ENCODE assay signal across 8 cellular contexts in the genomic region with DNA sequence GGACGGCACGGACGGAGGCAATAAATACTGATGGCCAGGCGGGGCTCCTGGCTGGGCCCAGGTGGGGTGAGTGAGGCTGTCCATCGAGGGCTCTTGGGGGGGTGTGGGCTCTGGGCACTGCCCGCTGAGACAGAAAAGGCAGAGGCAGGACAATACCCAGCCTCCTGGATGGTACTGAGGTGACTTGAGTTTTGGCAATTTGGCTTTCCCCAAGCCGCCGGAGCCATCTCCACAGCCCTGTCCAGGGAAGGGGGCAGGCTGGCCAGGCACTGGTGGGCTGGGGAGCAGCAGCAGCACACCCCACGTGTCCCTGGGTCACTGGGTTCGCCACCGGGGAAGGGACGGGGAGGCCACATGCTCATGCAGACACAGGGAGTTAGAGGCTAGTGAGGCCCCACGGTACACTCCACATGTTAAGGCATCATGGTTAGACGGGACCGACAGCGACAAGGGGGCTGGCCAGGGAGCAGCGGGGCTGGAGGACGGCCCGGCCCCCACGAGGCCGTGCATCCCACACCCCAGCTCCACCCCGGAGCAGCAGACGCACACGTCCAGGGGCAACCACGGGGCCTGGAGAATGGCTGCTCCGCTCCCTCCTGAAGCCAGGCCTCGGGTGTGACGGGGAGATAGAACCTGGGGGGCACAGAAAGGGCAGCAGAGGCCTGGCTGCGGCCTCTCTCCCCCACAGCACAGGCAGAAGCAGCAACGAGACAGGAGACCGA. TPM values are rescaled to one million over a fixed set of nuclear protein-coding genes. Genes with fewer than 3 reads are reported as not detected.
DNase-seq lines count a peak whose midpoint lies in the region; ATAC-seq, FAIRE-seq and TF ChIP-seq lines count a peak whose summit lies in the region.

No MANE protein-coding gene starts in this region.

- DNase-seq in GM12891 (ENCODE audit: insufficient read length, low spot score), result no peak
- peak; percentile 31 for DNase-seq in OCI-LY7 (ENCODE audit: low spot score)
- DNase-seq in colonic mucosa, result no peak
- no peak for DNase-seq in NCI-H1417 treated with DMSO at 0.1 percent for 48 hours (lab: John Stamatoyannopoulos, UW)
- DNase-seq in SIG-M5 treated with dmso at 0.1 percent for 504 hours (lab: John Stamatoyannopoulos, UW; ENCODE audit: unreplicated experiment), result no peak
- DNase-seq in activated gamma-delta T cell treated with Interleukin-2 at 50 U/mL for 16 hours, result no peak

- ATAC-seq in GM21825 (IDR thresholded peaks at IDR 0.05; ENCODE audit: unreplicated experiment), result no peak

- H3K36me3 ChIP-seq in OCI-LY7 (ENCODE audit: insufficient read depth, low read length) (peaks cover 76% of the 10 kb centered on the region), colonic mucosa (no peaks in the 10 kb centered on the region), parathyroid adenoma (ENCODE audit: control insufficient read depth, insufficient read depth, low read length) (no peaks in the 10 kb centered on the region)

- TF ChIP-seq CTCF in OCI-LY7 (conservative IDR thresholded peaks at IDR 0.05; ENCODE audit: low read length) (no peak), colonic mucosa (IDR thresholded peaks at IDR 0.05) (no peak), parathyroid adenoma (IDR thresholded peaks at IDR 0.05) (no peak)

- no peak overlapping the region for H2AFZ ChIP-seq in OCI-LY7 (ENCODE audit: low read length)
- no peak overlapping the region for H2AFZ ChIP-seq in parathyroid adenoma

- H3K4me1 ChIP-seq in OCI-LY7 (ENCODE audit: insufficient read depth, low read length, poor library complexity, severe bottlenecking), result peaks cover 64% of the 10 kb centered on the region
- H3K4me1 ChIP-seq in colonic mucosa, result peaks cover 41% of the 10 kb centered on the region
- peaks cover 20% of the 10 kb centered on the region for H3K4me1 ChIP-seq in parathyroid adenoma

- no peak; the same call in none of the 2 replicates for TF ChIP-seq POLR2A in GM12891 (IDR thresholded peaks at IDR 0.05; ENCODE audit: low read depth, low read length)

- BruUV-seq in OCI-LY7 (replicated peaks; lab: Mats Ljungman, UMichigan), result no TSS peak

- intact Hi-C loops in OCI-LY7 (cut with micrococcal nuclease; ENCODE audit: unreplicated experiment), result no loop called here
- intact Hi-C loops in colonic mucosa (cut with DNase I), result no loop called here

- FAIRE-seq in GM12891 (lab: Jason Lieb, UNC), result no peak

- H3K9ac ChIP-seq in colonic mucosa (ENCODE audit: low read depth in 2 of 2, low read length in 2 of 2) (peak overlapping the region; percentile 52 to 86), parathyroid adenoma (no peak overlapping the region)

- POLR2A ChIA-PET in OCI-LY7 (lab: Charles Lee), result interaction anchor here (0.7 to 1.1 kb wide), 2 partner anchors 12 to 24 kb away, joined by 3 to 5 read pairs; partner anchors contain the start of gene ANAPC11

- H3K9me2 ChIP-seq in OCI-LY7 (ENCODE audit: insufficient read depth, low read length), result no peaks in the 10 kb centered on the region

- peak overlapping the region; percentile 61 for H3K27ac ChIP-seq in OCI-LY7 (ENCODE audit: low read depth, low read length, poor library complexity, severe bottlenecking)
- H3K27ac ChIP-seq in colonic mucosa, result peak overlapping the region; percentile 80
- peak overlapping the region; percentile 9 for H3K27ac ChIP-seq in parathyroid adenoma

- H4K20me1 ChIP-seq in OCI-LY7 (ENCODE audit: insufficient read depth, low read length), result peaks cover 5% of the 10 kb centered on the region; the same call in 1 of the 2 replicates

- H3K4me2 ChIP-seq in OCI-LY7 (ENCODE audit: low read length) (peak overlapping the region; percentile 23; the same call in 1 of the 2 replicates), parathyroid adenoma (ENCODE audit: low read length) (no peak overlapping the region)

- H3K4me3 ChIP-seq in OCI-LY7 (ENCODE audit: low read depth, low read length, poor library complexity, severe bottlenecking) (no peak overlapping the region), colonic mucosa (no peak overlapping the region), parathyroid adenoma (ENCODE audit: low read depth, low read length) (no peak overlapping the region)

- no peaks in the 10 kb centered on the region for H3K9me3 ChIP-seq in OCI-LY7 (ENCODE audit: low read length)
- no peaks in the 10 kb centered on the region for H3K9me3 ChIP-seq in colonic mucosa
- no peaks in the 10 kb centered on the region for H3K9me3 ChIP-seq in parathyroid adenoma (ENCODE audit: control insufficient read depth, low read length)

- H3K27me3 ChIP-seq in colonic mucosa (no peaks in the 10 kb centered on the region), parathyroid adenoma (ENCODE audit: control insufficient read depth, insufficient read depth, low read length) (no peaks in the 10 kb centered on the region)

- CTCF ChIA-PET in OCI-LY7 (lab: Charles Lee; ENCODE audit: unreplicated experiment), result no interaction called here

- peaks cover 40% of the 10 kb centered on the region for H3K79me2 ChIP-seq in OCI-LY7 (ENCODE audit: insufficient read depth, low read depth, low read length)
- H3K79me2 ChIP-seq in parathyroid adenoma, result peaks cover 34% of the 10 kb centered on the region

TF ChIP-seq in GM12891, 5 proteins besides CTCF, POLR2A, EP300 and RAD21:
- TF ChIP-seq POLR2AphosphoS5 (IDR thresholded peaks at IDR 0.05; ENCODE audit: low read depth, low read length), result peak; percentile 44; the same call in 1 of the 2 replicates
- no peak for TF ChIP-seq POU2F2 (IDR thresholded peaks at IDR 0.05; ENCODE audit: low read depth, low read length)
TF ChIP-seq in GM12891: peak in this region for 1.

RNA-seq across cellular contexts. Expression of gene ARHGDIA, which starts 3.0 kb away (rescaled TPM):
- polyA plus RNA-seq in GM12891 (2012; ENCODE audit: low read depth, missing spikeins), result 203 TPM
- total RNA-seq in OCI-LY7 (2014; rRNA removed; shearing (Covaris generic)), result 233 and 265 TPM in 2 replicates
- total RNA-seq in OCI-LY7 (2022) (663 and 715 TPM in 2 replicates), colonic mucosa (100 to 1,000 TPM; 407 to 546 TPM)

RNA-seq across cellular contexts. Expression of gene P4HB, which starts 7.8 kb away (rescaled TPM):
- polyA plus RNA-seq in GM12891 (2012; ENCODE audit: low read depth, missing spikeins), result 414 TPM
- 388 and 393 TPM in 2 replicates for total RNA-seq in OCI-LY7 (2014; rRNA removed; shearing (Covaris generic))
- total RNA-seq in OCI-LY7 (2022) (502 and 577 TPM in 2 replicates), colonic mucosa (1,000 to 10,000 TPM in 1 of 2 donors, 100 to 1,000 TPM in 1; 719 to 1,051 TPM)

RNA-seq across cellular contexts. Expression of gene ALYREF, which starts 23.3 kb away (rescaled TPM):
- 112 TPM for polyA plus RNA-seq in GM12891 (2012; ENCODE audit: low read depth, missing spikeins)
- total RNA-seq in OCI-LY7 (2014; rRNA removed; shearing (Covaris generic)), result 474 and 621 TPM in 2 replicates
- 377 and 431 TPM in 2 replicates for total RNA-seq in OCI-LY7 (2022)
- total RNA-seq in colonic mucosa, result 100 to 1,000 TPM in 1 of 2 donors, 10 to 100 TPM in 1; 66.6 to 191 TPM

RNA-seq across cellular contexts. Expression of gene ANAPC11, which starts 23.4 kb away (rescaled TPM):
- polyA plus RNA-seq in GM12891 (2012; ENCODE audit: low read depth, missing spikeins), result 183 TPM
- total RNA-seq in OCI-LY7 (2014; rRNA removed; shearing (Covaris generic)), result 265 and 315 TPM in 2 replicates
- total RNA-seq in OCI-LY7 (2022) (225 and 227 TPM in 2 replicates), colonic mucosa (100 to 1,000 TPM; 106 to 174 TPM)

RNA-seq across cellular contexts. Expression of gene PPP1R27, which starts 33.3 kb away (rescaled TPM):
- polyA plus RNA-seq in GM12891 (2012; ENCODE audit: low read depth, missing spikeins), result 2.4 TPM
- not detected in 2 replicates for total RNA-seq in OCI-LY7 (2014; rRNA removed; shearing (Covaris generic))
- not detected in 2 replicates for total RNA-seq in OCI-LY7 (2022)
- not detected for total RNA-seq in colonic mucosa

Comparison
In these comparisons a context has a peak if more than half of its experiments do, and no peak if none do; other contexts are left out.
1. H3K27ac ChIP-seq: peak in every context shown above with its lines; median percentile 80 in colonic mucosa; 61 in OCI-LY7; 9 in parathyroid adenoma.